In the genomic region with DNA sequence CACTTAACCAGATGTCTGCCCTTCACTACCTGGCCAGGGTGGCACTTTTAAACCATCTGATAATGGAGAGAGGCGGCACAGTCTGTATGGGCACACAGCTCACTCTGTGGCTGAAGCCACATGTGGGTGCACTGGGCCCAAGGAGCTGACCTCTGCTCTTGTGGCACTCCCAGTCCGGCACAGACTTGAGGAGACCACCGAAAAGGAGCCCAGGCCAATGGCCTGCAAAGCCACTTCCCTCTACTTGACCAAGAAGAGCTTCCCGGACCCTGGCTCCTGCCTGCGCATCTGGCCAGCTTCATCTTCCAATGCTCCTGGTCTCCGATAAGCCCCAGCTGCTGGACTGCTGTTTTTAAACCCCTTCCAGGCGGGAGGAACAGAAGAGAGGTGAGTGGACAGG, we compare ENCODE assay signal across 32 cellular contexts. TPM values are rescaled to one million over a fixed set of nuclear protein-coding genes. Genes with fewer than 3 reads are reported as not detected.
"Had no signal": no experiment of that assay in that cellular context is flagged by ENCODE, and none has a peak within 500 bp of the region (broad histone marks: within the 10 kb centered on the region; RNA-seq: fewer than 3 reads in every experiment).

No MANE protein-coding gene starts in this region.

- H3K9me3 ChIP-seq: adrenal gland, body of pancreas, esophagus squamous epithelium, gastroesophageal sphincter had no signal

- H3K27ac ChIP-seq: adrenal gland, body of pancreas, epithelial cell of prostate, esophagus squamous epithelium, gastroesophageal sphincter had no signal

- H3K4me1 ChIP-seq: body of pancreas, gastroesophageal sphincter had no signal

- ATAC-seq: activated naive CD8-positive, alpha-beta T cell treated with anti-CD3 and anti-CD28 coated beads, Interleukin-2, amount 50 U/mL, for 24 hours; activated T-cell treated with anti-CD3 and anti-CD28 coated beads, Interleukin-2, amount 50 U/mL, for 72 hours; body of pancreas; effector memory CD8-positive, alpha-beta T cell; gastroesophageal sphincter; T-helper 17 cell; WTC11 had no signal

- H3K4me3 Mint-ChIP-seq: activated CD4-positive, alpha-beta memory T cell treated with anti-CD3 and anti-CD28 coated beads, Interleukin-2, amount 10 ng/mL, durations not matched to agents 7 days and 5 days; activated CD4-positive, alpha-beta T cell treated with anti-CD3 and anti-CD28 coated beads, Interleukin-2, amount 10 ng/mL, durations not matched to agents 7 days and 5 days; activated naive CD4-positive, alpha-beta T cell treated with anti-CD3 and anti-CD28 coated beads for 36 hours; activated naive CD4-positive, alpha-beta T cell treated with anti-CD3 and anti-CD28 coated beads, Interleukin-2, amount 50 U/mL, for 24 hours; activated naive CD8-positive, alpha-beta T cell treated with anti-CD3 and anti-CD28 coated beads for 36 hours; activated naive CD8-positive, alpha-beta T cell treated with anti-CD3 and anti-CD28 coated beads, Interleukin-2, amount 50 U/mL, for 24 hours; activated T-cell treated with anti-CD3 and anti-CD28 coated beads, Interleukin-2, amount 50 U/mL, for 24 hours; activated T-cell treated with anti-CD3 and anti-CD28 coated beads, Interleukin-2, amount 50 U/mL, for 72 hours; effector memory CD8-positive, alpha-beta T cell; T-helper 17 cell; T-helper 2 cell treated with Interferon-gamma antibody and Interleukin-4, amounts not matched to agents 5 μg/mL and 100 μg/mL, for 36 hours; WTC11 had no signal

- H3K36me3 Mint-ChIP-seq: activated naive CD4-positive, alpha-beta T cell treated with anti-CD3 and anti-CD28 coated beads, Interleukin-2, amount 50 U/mL, for 24 hours; activated naive CD8-positive, alpha-beta T cell treated with anti-CD3 and anti-CD28 coated beads for 36 hours; WTC11 had no signal

- DNase-seq: activated CD4-positive, alpha-beta memory T cell treated with anti-CD3 and anti-CD28 coated beads, Interleukin-2, amount 10 ng/mL, durations not matched to agents 7 days and 5 days; activated CD4-positive, alpha-beta T cell treated with anti-CD3 and anti-CD28 coated beads for 1 hour; activated CD4-positive, alpha-beta T cell treated with anti-CD3 and anti-CD28 coated beads for 4 hours; activated CD4-positive, alpha-beta T cell treated with anti-CD3 and anti-CD28 coated beads, Interleukin-2, amount 10 ng/mL, durations not matched to agents 7 days and 5 days; activated CD4-positive, alpha-beta T cell treated with anti-CD3 and anti-CD28 coated beads, Interleukin-2, amount 50 U/mL, for 4 hours; activated CD8-positive, alpha-beta memory T cell treated with anti-CD3 and anti-CD28 coated beads, Interleukin-2, amount 50 U/mL, for 48 hours; activated naive CD4-positive, alpha-beta T cell treated with anti-CD3 and anti-CD28 coated beads for 36 hours; activated naive CD8-positive, alpha-beta T cell treated with anti-CD3 and anti-CD28 coated beads for 36 hours; activated naive CD8-positive, alpha-beta T cell treated with anti-CD3 and anti-CD28 coated beads, Interleukin-2, amount 50 U/mL, for 24 hours; activated T-cell treated with anti-CD3 and anti-CD28 coated beads for 4 hours; activated T-cell treated with anti-CD3 and anti-CD28 coated beads, Interleukin-2, amount 50 U/mL, for 24 hours; activated T-cell treated with anti-CD3 and anti-CD28 coated beads, Interleukin-2, amount 50 U/mL, for 72 hours; amygdala; aorta; body of pancreas; caudate nucleus; cortex of kidney; dermis blood vessel endothelial cell; effector CD4-positive, alpha-beta T cell; effector memory CD8-positive, alpha-beta T cell; esophagus squamous epithelium; foreskin melanocyte; T-helper 1 cell; T-helper 17 cell; T1000 had no signal

- H3K4me3 ChIP-seq: adrenal gland, body of pancreas, esophagus squamous epithelium, gastroesophageal sphincter had no signal

- H3K9me3 Mint-ChIP-seq: activated CD4-positive, alpha-beta memory T cell treated with anti-CD3 and anti-CD28 coated beads, Interleukin-2, amount 10 ng/mL, durations not matched to agents 7 days and 5 days; activated CD4-positive, alpha-beta T cell treated with anti-CD3 and anti-CD28 coated beads, Interleukin-2, amount 10 ng/mL, durations not matched to agents 7 days and 5 days; activated naive CD4-positive, alpha-beta T cell treated with anti-CD3 and anti-CD28 coated beads for 36 hours; activated naive CD4-positive, alpha-beta T cell treated with anti-CD3 and anti-CD28 coated beads, Interleukin-2, amount 50 U/mL, for 24 hours; activated naive CD8-positive, alpha-beta T cell treated with anti-CD3 and anti-CD28 coated beads for 36 hours; activated naive CD8-positive, alpha-beta T cell treated with anti-CD3 and anti-CD28 coated beads, Interleukin-2, amount 50 U/mL, for 24 hours; activated T-cell treated with anti-CD3 and anti-CD28 coated beads, Interleukin-2, amount 50 U/mL, for 24 hours; activated T-cell treated with anti-CD3 and anti-CD28 coated beads, Interleukin-2, amount 50 U/mL, for 72 hours; effector memory CD8-positive, alpha-beta T cell; T-helper 2 cell treated with Interferon-gamma antibody and Interleukin-4, amounts not matched to agents 5 μg/mL and 100 μg/mL, for 36 hours; WTC11 had no signal

- H3K27ac Mint-ChIP-seq: activated CD4-positive, alpha-beta memory T cell treated with anti-CD3 and anti-CD28 coated beads, Interleukin-2, amount 10 ng/mL, durations not matched to agents 7 days and 5 days; activated CD4-positive, alpha-beta T cell treated with anti-CD3 and anti-CD28 coated beads, Interleukin-2, amount 10 ng/mL, durations not matched to agents 7 days and 5 days; activated naive CD4-positive, alpha-beta T cell treated with anti-CD3 and anti-CD28 coated beads for 36 hours; activated naive CD4-positive, alpha-beta T cell treated with anti-CD3 and anti-CD28 coated beads, Interleukin-2, amount 50 U/mL, for 24 hours; activated naive CD8-positive, alpha-beta T cell treated with anti-CD3 and anti-CD28 coated beads for 36 hours; activated naive CD8-positive, alpha-beta T cell treated with anti-CD3 and anti-CD28 coated beads, Interleukin-2, amount 50 U/mL, for 24 hours; activated T-cell treated with anti-CD3 and anti-CD28 coated beads, Interleukin-2, amount 50 U/mL, for 24 hours; activated T-cell treated with anti-CD3 and anti-CD28 coated beads, Interleukin-2, amount 50 U/mL, for 72 hours; effector memory CD8-positive, alpha-beta T cell; T-helper 2 cell treated with Interferon-gamma antibody and Interleukin-4, amounts not matched to agents 5 μg/mL and 100 μg/mL, for 36 hours; WTC11 had no signal

- H3K27me3 ChIP-seq: adrenal gland, body of pancreas had no signal

- H3K36me3 ChIP-seq: adrenal gland, esophagus squamous epithelium, gastroesophageal sphincter had no signal

RNA-seq across cellular contexts. Expression of a gene that starts 11.8 kb away (rescaled TPM):
- total RNA-seq: endothelial cell of umbilical vein, T-helper 17 cell had no signal
